17 cellular contexts compared by ENCODE assay signal in genomic region chr2:54013996-54014395, GRCh38. TPM values are rescaled to one million over a fixed set of nuclear protein-coding genes. Genes with fewer than 3 reads are reported as not detected.
DNase-seq lines count a peak whose midpoint lies in the region; TF ChIP-seq lines count a peak whose summit lies in the region.
"Had no signal": no experiment of that assay in that cellular context is flagged by ENCODE, and none has a peak within 500 bp of the region (broad histone marks: within the 10 kb centered on the region; RNA-seq: fewer than 3 reads in every experiment).

No MANE protein-coding gene starts in this region.

- POLR2A ChIA-PET in CD4-positive, alpha-beta memory T cell (lab: Charles Lee; ENCODE audit: partially characterized antibody) = interaction anchor here (1.2 kb wide), 1 partner anchor 65 kb away, joined by 4 read pairs; no protein-coding TSS in a partner anchor

- peak overlapping the region; percentile 67 to 85 (median 77) for H3K4me3 Mint-ChIP-seq in CD4-positive, alpha-beta memory T cell
- H3K4me3 Mint-ChIP-seq in T-helper 1 cell treated with Interleukin-12 subunit alpha and Interleukin-12 subunit beta and Interleukin-4 antibody, amounts not matched to agents 30 μg/mL and 1 μg/mL, for 36 hours = peak overlapping the region; percentile 41

- no peak overlapping the region for H3K27ac ChIP-seq in BLaER1
- H3K27ac ChIP-seq in CD4-positive, alpha-beta memory T cell (ENCODE audit: low read depth, low read length) = peak overlapping the region; percentile 39
- H3K27ac ChIP-seq: GM23248, HL-60, pancreas had no signal

- H3K27me3 Mint-ChIP-seq in CD4-positive, alpha-beta memory T cell = no peaks in the 10 kb centered on the region
- H3K27me3 Mint-ChIP-seq in T-helper 1 cell treated with Interleukin-12 subunit alpha and Interleukin-12 subunit beta and Interleukin-4 antibody, amounts not matched to agents 30 μg/mL and 1 μg/mL, for 36 hours (ENCODE audit: low read depth) = no peaks in the 10 kb centered on the region

- intact Hi-C loops in CD4-positive, alpha-beta memory T cell (cut with micrococcal nuclease) = loop anchor here (5.0 kb wide), 1 partner anchor 42 kb away; the partner anchor contains the start of gene PSME4

- peaks cover 5% of the 10 kb centered on the region; the same call in 1 of the 2 replicates for H3K36me3 ChIP-seq in BLaER1
- H3K36me3 ChIP-seq in CD4-positive, alpha-beta memory T cell (ENCODE audit: insufficient read depth, low read length) = no peaks in the 10 kb centered on the region
- H3K36me3 ChIP-seq: pancreas had no signal

- TF ChIP-seq CTCF in choroid plexus epithelial cell (conservative IDR thresholded peaks at IDR 0.05; ENCODE audit: low read depth, low read length) = no peak

- CTCF ChIA-PET in CD4-positive, alpha-beta memory T cell (lab: Charles Lee; ENCODE audit: partially characterized antibody) = interaction anchor here (0.9 to 1.0 kb wide), 2 partner anchors 19 to 46 kb away, joined by 3 to 4 read pairs; no protein-coding TSS in a partner anchor

- peaks cover 6 to 12% of the 10 kb centered on the region in 2 donors for H3K36me3 Mint-ChIP-seq in CD4-positive, alpha-beta memory T cell
- peaks cover 1% of the 10 kb centered on the region for H3K36me3 Mint-ChIP-seq in T-helper 1 cell treated with Interleukin-12 subunit alpha and Interleukin-12 subunit beta and Interleukin-4 antibody, amounts not matched to agents 30 μg/mL and 1 μg/mL, for 36 hours (ENCODE audit: low read depth)

- H3K9me3 Mint-ChIP-seq in CD4-positive, alpha-beta memory T cell = peaks cover 0 to 2% (median 0%) of the 10 kb centered on the region in 8 donors
- no peaks in the 10 kb centered on the region for H3K9me3 Mint-ChIP-seq in T-helper 1 cell treated with Interleukin-12 subunit alpha and Interleukin-12 subunit beta and Interleukin-4 antibody, amounts not matched to agents 30 μg/mL and 1 μg/mL, for 36 hours

- H3K4me1 Mint-ChIP-seq in CD4-positive, alpha-beta memory T cell = peaks cover 23 to 44% (median 30%) of the 10 kb centered on the region in 4 donors
- peaks cover 22% of the 10 kb centered on the region for H3K4me1 Mint-ChIP-seq in T-helper 1 cell treated with Interleukin-12 subunit alpha and Interleukin-12 subunit beta and Interleukin-4 antibody, amounts not matched to agents 30 μg/mL and 1 μg/mL, for 36 hours (ENCODE audit: low read depth)

- peaks cover 12% of the 10 kb centered on the region for H3K4me1 ChIP-seq in BLaER1
- H3K4me1 ChIP-seq in CD4-positive, alpha-beta memory T cell (ENCODE audit: insufficient read depth, low read length) = peaks cover 25% of the 10 kb centered on the region
- H3K4me1 ChIP-seq: pancreas had no signal

- H3K4me3 ChIP-seq in BLaER1 (no peak overlapping the region), choroid plexus epithelial cell (ENCODE audit: low read depth, low read length) (no peak overlapping the region)
- no peak overlapping the region for H3K4me3 ChIP-seq in CD4-positive, alpha-beta memory T cell (ENCODE audit: low read length in 2 of 2)
- H3K4me3 ChIP-seq: GM23248, heart left ventricle, pancreas had no signal

- no peaks in the 10 kb centered on the region for H4K20me1 ChIP-seq in BLaER1

- DNase-seq in CD4-positive, alpha-beta memory T cell = peak in 4 of 5 donors; percentile 11 to 26 (median 15)
- DNase-seq in choroid plexus epithelial cell (ENCODE audit: low read depth) (peak; percentile 13), NCI-H2081 (lab: John Stamatoyannopoulos, UW) (no peak), putamen (ENCODE audit: low spot score) (no peak), mesenteric fat pad (ENCODE audit: low spot score) (no peak)
- no peak for DNase-seq in stimulated activated CD4-positive, alpha-beta T cell treated with anti-CD3 and anti-CD28 coated beads, Interleukin-2, amount 100 ng/mL, for 48 hours
- DNase-seq: effector CD4-positive, alpha-beta T cell; GM23248; heart left ventricle; KG1; NCI-H2171; pancreas; stimulated activated CD4-positive, alpha-beta T cell treated with anti-CD3 and anti-CD28 coated beads, Interleukin-4, amount 100 ng/mL, for 24 hours; trophoblast cell had no signal

- 0 out of 2 replicates have a peak, but pooled peaks cover 3% of the 10 kb centered on the region for H3K9me3 ChIP-seq in BLaER1
- no peaks in the 10 kb centered on the region for H3K9me3 ChIP-seq in CD4-positive, alpha-beta memory T cell (ENCODE audit: control insufficient read depth in 1 of 2, low read length in 2 of 2)
- H3K9me3 ChIP-seq: heart left ventricle, pancreas had no signal

- no peaks in the 10 kb centered on the region for H3K27me3 ChIP-seq in BLaER1
- no peaks in the 10 kb centered on the region for H3K27me3 ChIP-seq in CD4-positive, alpha-beta memory T cell (ENCODE audit: insufficient read depth, low read length)
- H3K27me3 ChIP-seq: heart left ventricle, pancreas had no signal

- H3K9ac ChIP-seq in BLaER1 = no peak overlapping the region
- H3K9ac ChIP-seq: GM23248 had no signal

- peak overlapping the region; percentile 59 for H3K4me2 ChIP-seq in BLaER1

- H3K27ac Mint-ChIP-seq in CD4-positive, alpha-beta memory T cell = peak overlapping the region; percentile 84 to 97 (median 91)
- peak overlapping the region; percentile 60 for H3K27ac Mint-ChIP-seq in T-helper 1 cell treated with Interleukin-12 subunit alpha and Interleukin-12 subunit beta and Interleukin-4 antibody, amounts not matched to agents 30 μg/mL and 1 μg/mL, for 36 hours

RNA-seq across cellular contexts. Expression of gene PSME4, which starts 43.2 kb away (rescaled TPM):
- total RNA-seq in CD4-positive, alpha-beta memory T cell = 10 to 100 TPM; 41.7 to 49.9 TPM
- polyA plus RNA-seq in CD4-positive, alpha-beta memory T cell = 1 to 10 TPM; 2.3 to 8.3 TPM
- total RNA-seq in mesenteric fat pad = 57.2 TPM

Comparison
In these comparisons a context has a peak if more than half of its experiments do, and no peak if none do; other contexts are left out.
1. DNase-seq: peak in CD4-positive, alpha-beta memory T cell (4 of 5) and choroid plexus epithelial cell (single experiment); none in NCI-H2081 (0 of 2), putamen (single experiment), mesenteric fat pad (single experiment) and stimulated activated CD4-positive, alpha-beta T cell treated with anti-CD3 and anti-CD28 coated beads, Interleukin-2, amount 100 ng/mL, for 48 hours (0 of 2).